Comparison of ENCODE assay signal across 9 cellular contexts in the genomic region with DNA sequence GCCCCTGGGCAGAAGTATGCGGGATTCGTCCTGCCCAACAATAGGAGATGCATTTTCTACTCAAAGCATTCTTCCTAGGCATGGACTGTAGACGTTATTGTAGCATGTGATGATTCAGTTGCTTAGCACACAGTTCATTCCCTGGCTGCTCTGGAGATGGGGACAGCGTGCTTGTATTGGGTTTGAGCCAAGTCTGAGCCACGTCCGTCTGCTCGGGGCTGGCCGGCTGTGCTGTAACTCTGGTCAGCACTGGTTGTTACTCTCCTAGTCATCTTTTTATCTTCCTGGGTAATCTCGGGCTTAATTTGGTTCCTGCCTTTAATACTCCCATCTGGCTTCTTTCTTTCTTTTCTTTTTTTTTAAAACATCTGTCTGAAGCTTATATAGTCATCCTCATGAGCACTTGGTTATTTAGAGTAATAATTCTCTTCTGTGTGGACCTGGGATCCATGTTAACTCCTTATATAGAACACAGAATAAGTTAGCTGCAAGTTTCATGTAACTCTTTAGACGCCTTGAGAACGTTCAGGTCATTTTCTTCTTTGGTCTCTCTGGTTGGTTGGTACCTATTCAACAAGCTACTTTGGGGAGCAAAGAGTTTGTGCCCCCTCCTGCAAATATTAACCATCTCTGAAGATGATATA.
DNase-seq lines count a peak whose midpoint lies in the region; ATAC-seq and TF ChIP-seq lines count a peak whose summit lies in the region.
"Had no signal": no experiment of that assay in that cellular context is flagged by ENCODE, and none has a peak within 500 bp of the region (broad histone marks: within the 10 kb centered on the region; RNA-seq: fewer than 3 reads in every experiment).

No MANE protein-coding gene starts in this region.

- peak; percentile 94 for ATAC-seq in HCT116
- no peak for ATAC-seq in GM19035 (IDR thresholded peaks at IDR 0.05; ENCODE audit: unreplicated experiment)
- no peak for ATAC-seq in GM21381 (IDR thresholded peaks at IDR 0.05; ENCODE audit: unreplicated experiment)

- peaks cover 0 to 2% of the 10 kb centered on the region in 2 donors for H3K27me3 Mint-ChIP-seq in CD4-positive, alpha-beta memory T cell

- BruUV-seq in HCT116 (replicated peaks; lab: Mats Ljungman, UMichigan): no TSS peak

- no peaks in the 10 kb centered on the region for H3K9me3 Mint-ChIP-seq in CD4-positive, alpha-beta memory T cell

- H3K4me3 ChIP-seq in HCT116 (replicated peaks in 1 of 2; ENCODE audit: low read depth in 1 of 2, low read length in 2 of 2) (peak overlapping the region in 1 of 2 experiments; percentile 12; a peak in 1 of 4 replicates), WERI-Rb-1 (ENCODE audit: low read depth, low read length) (no peak overlapping the region), left ventricle myocardium inferior (no peak overlapping the region), skeletal muscle tissue (ENCODE audit: low read length in 3 of 3) (no peak overlapping the region)
- no peak overlapping the region for H3K4me3 ChIP-seq in CD4-positive, alpha-beta memory T cell (ENCODE audit: low read length in 2 of 2)

- intact Hi-C loops in HCT116 (cut with micrococcal nuclease) (no loop called here), left ventricle myocardium inferior (cut with micrococcal nuclease) (no loop called here)
- intact Hi-C loops in CD4-positive, alpha-beta memory T cell (cut with micrococcal nuclease): no loop called here

- no peaks in the 10 kb centered on the region for H4K20me1 ChIP-seq in HCT116 (ENCODE audit: insufficient read depth)

- H3K4me1 Mint-ChIP-seq in CD4-positive, alpha-beta memory T cell: no peaks in the 10 kb centered on the region

- no peak overlapping the region for H3K4me3 Mint-ChIP-seq in CD4-positive, alpha-beta memory T cell
- H3K4me3 Mint-ChIP-seq: neural crest cell had no signal

- CTCF ChIA-PET in HCT116 (lab: Charles Lee): no interaction called here
- CTCF ChIA-PET in CD4-positive, alpha-beta memory T cell (lab: Charles Lee; ENCODE audit: partially characterized antibody): no interaction called here

- peak overlapping the region; percentile 9; the same call in 1 of the 2 replicates for H3K9ac ChIP-seq in HCT116 (ENCODE audit: low read length)
- H3K9ac ChIP-seq in skeletal muscle tissue (ENCODE audit: low read depth in 1 of 3, low read length in 3 of 3): no peak overlapping the region

- RAD21 ChIA-PET in HCT116 (lab: Charles Lee; ENCODE audit: low non-redundant PET in 1 of 2, low total read pairs in 2 of 2, uncharacterized antibody in 2 of 2, unreplicated experiment in 2 of 2): no interaction called here

- H3K9me3 ChIP-seq in HCT116 (ENCODE audit: control insufficient read depth in 1 of 2, insufficient read depth in 1 of 2, low read depth in 1 of 2, low read length in 2 of 2): no peaks in the 10 kb centered on the region
- no peaks in the 10 kb centered on the region for H3K9me3 ChIP-seq in WERI-Rb-1 (ENCODE audit: severe bottlenecking)
- no peaks in the 10 kb centered on the region for H3K9me3 ChIP-seq in left ventricle myocardium inferior (replicated peaks)
- no peaks in the 10 kb centered on the region for H3K9me3 ChIP-seq in skeletal muscle tissue (ENCODE audit: control insufficient read depth in 3 of 3, low read length in 3 of 3)
- no peaks in the 10 kb centered on the region for H3K9me3 ChIP-seq in CD4-positive, alpha-beta memory T cell (ENCODE audit: control insufficient read depth in 1 of 2, low read length in 2 of 2)

- H3K27ac Mint-ChIP-seq in CD4-positive, alpha-beta memory T cell: no peak overlapping the region

- no peaks in the 10 kb centered on the region for H3K36me3 ChIP-seq in HCT116 (ENCODE audit: control insufficient read depth in 1 of 2, insufficient read depth in 2 of 2, low read length in 2 of 2)
- H3K36me3 ChIP-seq in WERI-Rb-1: no peaks in the 10 kb centered on the region
- H3K36me3 ChIP-seq in left ventricle myocardium inferior: no peaks in the 10 kb centered on the region
- H3K36me3 ChIP-seq in skeletal muscle tissue (ENCODE audit: control insufficient read depth in 3 of 3, insufficient read depth in 3 of 3, low read length in 3 of 3): no peaks in the 10 kb centered on the region
- H3K36me3 ChIP-seq in CD4-positive, alpha-beta memory T cell (ENCODE audit: insufficient read depth, low read length): no peaks in the 10 kb centered on the region

- H3K36me3 Mint-ChIP-seq in CD4-positive, alpha-beta memory T cell: no peaks in the 10 kb centered on the region

- no peak for TF ChIP-seq POLR2A in HCT116 (IDR thresholded peaks at IDR 0.05; ENCODE audit: borderline replicate concordance, extremely low read depth, insufficient read depth, insufficient read length)

- H3K79me2 ChIP-seq in HCT116 (ENCODE audit: insufficient read depth, low read length): no peaks in the 10 kb centered on the region

- TF ChIP-seq CTCF in HCT116 (IDR thresholded peaks at IDR 0.05 in 2 of 3, conservative IDR thresholded peaks at IDR 0.05 in 1 of 3; ENCODE audit: borderline replicate concordance in 1 of 3, insufficient read depth in 1 of 3, low read depth in 2 of 3, low read length in 2 of 3) (no peak), WERI-Rb-1 (IDR thresholded peaks at IDR 0.05; ENCODE audit: low read depth, low read length) (no peak), left ventricle myocardium inferior (IDR thresholded peaks at IDR 0.05; ENCODE audit: borderline replicate concordance) (no peak)

- H3K9me2 ChIP-seq in HCT116 (ENCODE audit: insufficient read depth): no peaks in the 10 kb centered on the region

- POLR2A ChIA-PET in HCT116 (lab: Charles Lee): no interaction called here
- POLR2A ChIA-PET in CD4-positive, alpha-beta memory T cell (lab: Charles Lee; ENCODE audit: partially characterized antibody): interaction anchor here (0.6 kb wide), 1 partner anchor 39 kb away, joined by 3 read pairs; no protein-coding TSS in a partner anchor

- peak overlapping the region; percentile 59 for H2AFZ ChIP-seq in HCT116 (ENCODE audit: low read depth, low read length, poor library complexity, severe bottlenecking)

- peaks cover 5 to 17% of the 10 kb centered on the region in 2 experiments for H3K4me1 ChIP-seq in HCT116 (ENCODE audit: control insufficient read depth in 1 of 2, insufficient read depth in 2 of 2, low read length in 2 of 2)
- H3K4me1 ChIP-seq in left ventricle myocardium inferior: peaks cover 12% of the 10 kb centered on the region
- H3K4me1 ChIP-seq in skeletal muscle tissue (ENCODE audit: control insufficient read depth in 3 of 3, insufficient read depth in 3 of 3, low read length in 3 of 3): peaks cover 0 to 4% (median 0%) of the 10 kb centered on the region in 3 donors
- no peaks in the 10 kb centered on the region for H3K4me1 ChIP-seq in CD4-positive, alpha-beta memory T cell (ENCODE audit: insufficient read depth, low read length)

- H3K27me3 ChIP-seq in HCT116 (ENCODE audit: insufficient read depth, low read length) (no peaks in the 10 kb centered on the region), WERI-Rb-1 (ENCODE audit: insufficient read depth, low read depth, severe bottlenecking) (no peaks in the 10 kb centered on the region), left ventricle myocardium inferior (ENCODE audit: low read depth) (no peaks in the 10 kb centered on the region), skeletal muscle tissue (ENCODE audit: control insufficient read depth in 3 of 3, insufficient read depth in 3 of 3, low read length in 3 of 3) (no peaks in the 10 kb centered on the region)
- H3K27me3 ChIP-seq in CD4-positive, alpha-beta memory T cell (ENCODE audit: insufficient read depth, low read length): no peaks in the 10 kb centered on the region

- no peak for TF ChIP-seq RAD21 in HCT116 (IDR thresholded peaks at IDR 0.05; ENCODE audit: low read depth)

- H3K4me2 ChIP-seq in HCT116 (ENCODE audit: low read length): peak overlapping the region; percentile 59

- peak; percentile 54 for DNase-seq in HCT116 (ENCODE audit: low read depth, low spot score)
- peak; percentile 24 for DNase-seq in WERI-Rb-1
- DNase-seq in left ventricle myocardium inferior: peak; percentile 72
- no peak for DNase-seq in CD4-positive, alpha-beta memory T cell
- no peak for DNase-seq in activated CD4-positive, CD25-positive, alpha-beta regulatory T cell (lab: John Stamatoyannopoulos, UW)

- H3K27ac ChIP-seq in HCT116 (ENCODE audit: low read depth, low read length) (no peak overlapping the region), WERI-Rb-1 (no peak overlapping the region), left ventricle myocardium inferior (replicated peaks) (peak overlapping the region; percentile 24), skeletal muscle tissue (ENCODE audit: low read depth, low read length) (peak overlapping the region; percentile 51)
- H3K27ac ChIP-seq in CD4-positive, alpha-beta memory T cell (ENCODE audit: low read depth, low read length): no peak overlapping the region

TF ChIP-seq in HCT116, 20 proteins besides CTCF, POLR2A, EP300 and RAD21 (continues in another document):
- no peak for TF ChIP-seq ZNF274 (IDR thresholded peaks at IDR 0.05; ENCODE audit: low read depth, low read length)
- no peak for TF ChIP-seq SP1 (IDR thresholded peaks at IDR 0.05; ENCODE audit: low read depth)
- TF ChIP-seq CEBPB (IDR thresholded peaks at IDR 0.05; ENCODE audit: low read depth): no peak
- TF ChIP-seq, protein P1, sequence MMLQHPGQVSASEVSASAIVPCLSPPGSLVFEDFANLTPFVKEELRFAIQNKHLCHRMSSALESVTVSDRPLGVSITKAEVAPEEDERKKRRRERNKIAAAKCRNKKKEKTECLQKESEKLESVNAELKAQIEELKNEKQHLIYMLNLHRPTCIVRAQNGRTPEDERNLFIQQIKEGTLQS (IDR thresholded peaks at IDR 0.05): no peak
- peak; percentile 7; the same call in 1 of the 2 replicates for TF ChIP-seq JUND (IDR thresholded peaks at IDR 0.05)
- TF ChIP-seq EGR1 (IDR thresholded peaks at IDR 0.05; ENCODE audit: low read depth): no peak
- TF ChIP-seq ZFX (IDR thresholded peaks at IDR 0.05): no peak

Comparison
In these comparisons a context has a peak if more than half of its experiments do, and no peak if none do; other contexts are left out.
1. DNase-seq: peak in HCT116 (single experiment), WERI-Rb-1 (single experiment) and left ventricle myocardium inferior (single experiment); none in CD4-positive, alpha-beta memory T cell (0 of 5) and activated CD4-positive, CD25-positive, alpha-beta regulatory T cell (0 of 4).
2. H3K27ac ChIP-seq: peak in left ventricle myocardium inferior (single experiment) and skeletal muscle tissue (single experiment); none in HCT116 (single experiment), WERI-Rb-1 (single experiment) and CD4-positive, alpha-beta memory T cell (single experiment).